Comparison of ENCODE assay signal across 1 cellular context in the genomic region with DNA sequence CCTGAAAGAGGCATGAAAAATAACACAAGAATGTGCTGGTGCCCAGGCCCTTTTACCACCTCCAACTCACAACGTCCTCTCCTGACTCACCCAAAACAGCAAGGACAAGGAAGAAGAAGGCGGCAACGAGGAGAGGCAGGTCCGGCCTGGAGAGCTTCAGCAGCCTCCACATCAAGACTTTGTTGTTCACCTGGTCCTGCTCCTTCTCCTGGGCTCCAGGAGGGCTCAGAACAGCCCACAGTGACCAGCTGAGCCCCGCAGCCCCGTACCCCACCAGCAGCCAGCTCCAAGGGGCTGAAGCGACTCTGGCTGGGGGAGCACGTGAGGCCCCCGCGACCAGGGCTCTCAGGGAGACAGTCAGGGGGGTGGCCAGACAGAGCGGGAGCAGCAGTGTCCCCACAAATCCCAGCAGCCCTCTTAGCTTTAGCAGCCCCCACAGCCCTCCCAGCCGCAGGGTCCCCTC.
TF ChIP-seq lines count a peak whose summit lies in the region.

No MANE protein-coding gene starts in this region.

TF ChIP-seq in HEK293, 187 proteins besides CTCF, POLR2A, EP300 and RAD21 (continued from another document):
- TF ChIP-seq, protein P1, sequence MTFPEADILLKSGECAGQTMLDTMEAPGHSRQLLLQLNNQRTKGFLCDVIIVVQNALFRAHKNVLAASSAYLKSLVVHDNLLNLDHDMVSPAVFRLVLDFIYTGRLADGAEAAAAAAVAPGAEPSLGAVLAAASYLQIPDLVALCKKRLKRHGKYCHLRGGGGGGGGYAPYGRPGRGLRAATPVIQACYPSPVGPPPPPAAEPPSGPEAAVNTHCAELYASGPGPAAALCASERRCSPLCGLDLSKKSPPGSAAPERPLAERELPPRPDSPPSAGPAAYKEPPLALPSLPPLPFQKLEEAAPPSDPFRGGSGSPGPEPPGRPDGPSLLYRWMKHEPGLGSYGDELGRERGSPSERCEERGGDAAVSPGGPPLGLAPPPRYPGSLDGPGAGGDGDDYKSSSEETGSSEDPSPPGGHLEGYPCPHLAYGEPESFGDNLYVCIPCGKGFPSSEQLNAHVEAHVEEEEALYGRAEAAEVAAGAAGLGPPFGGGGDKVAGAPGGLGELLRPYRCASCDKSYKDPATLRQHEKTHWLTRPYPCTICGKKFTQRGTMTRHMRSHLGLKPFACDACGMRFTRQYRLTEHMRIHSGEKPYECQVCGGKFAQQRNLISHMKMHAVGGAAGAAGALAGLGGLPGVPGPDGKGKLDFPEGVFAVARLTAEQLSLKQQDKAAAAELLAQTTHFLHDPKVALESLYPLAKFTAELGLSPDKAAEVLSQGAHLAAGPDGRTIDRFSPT (tag by site-specific recombination; IDR thresholded peaks at IDR 0.05): no peak
- TF ChIP-seq SCRT2 (tag by site-specific recombination; IDR thresholded peaks at IDR 0.05) (no peak), SP7 (tag by site-specific recombination; IDR thresholded peaks at IDR 0.05) (0 out of 2 replicates have a peak, but pooled peaks have one; percentile 10), ZNF2 (tag by site-specific recombination; IDR thresholded peaks at IDR 0.05) (no peak), MZF1 (tag by site-specific recombination; IDR thresholded peaks at IDR 0.05; ENCODE audit: borderline replicate concordance) (no peak), ZNF433 (tag by site-specific recombination; IDR thresholded peaks at IDR 0.05; ENCODE audit: low read depth) (no peak), ZBTB20 (tag by site-specific recombination; IDR thresholded peaks at IDR 0.05) (peak; percentile 60)
TF ChIP-seq in HEK293: peak in this region for 10.
